Comparison of ENCODE assay signal across 1 cellular context in genomic region chr12:98895086-98895651, GRCh38.
A peak's percentile ranks its signal among the peaks of the same experiment; 100 is the strongest.
TF ChIP-seq lines count a peak whose summit lies in the region.

No MANE protein-coding gene starts in this region.

TF ChIP-seq in HEK293, 187 proteins besides CTCF, POLR2A, EP300 and RAD21 (continued from another document):
- TF ChIP-seq ZSCAN30 (tag by site-specific recombination; IDR thresholded peaks at IDR 0.05) (0 out of 2 replicates have a peak, but pooled peaks have one; percentile 22), ZFP37 (tag by site-specific recombination; IDR thresholded peaks at IDR 0.05) (0 out of 2 replicates have a peak, but pooled peaks have one; percentile 33), ZNF530 (tag by site-specific recombination; IDR thresholded peaks at IDR 0.05; ENCODE audit: low read depth) (no peak), ZNF155 (tag by site-specific recombination; IDR thresholded peaks at IDR 0.05) (no peak), ZNF398 (tag by site-specific recombination; IDR thresholded peaks at IDR 0.05) (peak; percentile 66), ZNF561 (tag by site-specific recombination; IDR thresholded peaks at IDR 0.05; ENCODE audit: borderline replicate concordance) (0 out of 2 replicates have a peak, but pooled peaks have one; percentile 40), ZNF184 (tag by site-specific recombination; IDR thresholded peaks at IDR 0.05) (no peak), ZNF169 (tag by site-specific recombination; IDR thresholded peaks at IDR 0.05) (no peak), ZNF555 (tag by site-specific recombination; conservative IDR thresholded peaks at IDR 0.05) (no peak), ZNF76 (tag by site-specific recombination; IDR thresholded peaks at IDR 0.05; ENCODE audit: borderline replicate concordance, low read depth) (peak; percentile 33; the same call in 1 of the 2 replicates), ZBTB20 (tag by site-specific recombination; IDR thresholded peaks at IDR 0.05) (peak; percentile 45; the same call in 1 of the 2 replicates), ZNF341 (tag by site-specific recombination; IDR thresholded peaks at IDR 0.05; ENCODE audit: low read depth) (peak; percentile 76)
